ENCODE assay signal across 1 cellular context in the genomic region with DNA sequence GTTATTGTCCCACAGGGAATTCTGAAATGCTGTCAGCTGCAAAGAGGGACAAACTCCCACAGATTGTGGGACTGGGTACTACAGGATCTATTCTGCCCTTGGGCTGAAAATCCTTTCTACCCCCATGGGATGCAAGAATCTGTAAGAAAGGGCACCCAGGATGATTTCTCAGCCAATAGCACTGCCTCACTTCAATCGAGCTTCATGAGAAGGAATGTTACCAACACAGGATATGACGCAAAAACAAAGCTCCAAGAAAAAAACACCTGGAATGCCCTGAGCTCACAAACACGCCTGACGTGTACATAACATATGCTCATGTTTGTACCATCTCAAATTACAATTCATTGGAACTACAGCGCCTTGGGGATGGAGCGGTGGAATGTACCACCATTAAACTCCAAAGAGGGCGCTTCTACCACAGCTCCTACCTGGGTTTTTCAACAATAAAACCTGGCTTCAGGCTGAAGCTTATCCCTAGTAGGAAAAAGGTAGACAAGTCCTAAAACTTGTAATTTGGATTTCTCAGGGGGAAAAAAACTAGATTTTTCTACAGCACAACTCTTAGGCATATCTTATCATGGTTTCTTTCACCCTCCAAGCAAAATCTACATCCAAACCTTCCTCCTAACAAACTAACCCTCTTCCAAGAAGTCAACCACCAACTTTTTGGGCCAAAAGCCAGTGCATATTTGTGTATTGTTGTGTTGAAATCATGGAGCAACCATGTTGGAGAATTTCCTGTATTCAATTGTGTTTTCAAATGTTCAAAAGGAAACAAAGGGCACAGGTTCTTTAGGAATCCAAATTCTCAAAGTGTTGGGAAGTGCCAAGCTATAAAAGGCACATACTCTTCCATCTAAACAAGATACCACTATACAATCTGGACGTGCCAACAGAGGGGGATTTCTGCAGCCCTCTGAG.
TF ChIP-seq lines count a peak whose summit lies in the region.

No MANE protein-coding gene starts in this region.

TF ChIP-seq in GM23338, 12 proteins besides CTCF, POLR2A, EP300 and RAD21:
- TF ChIP-seq, protein P1, sequence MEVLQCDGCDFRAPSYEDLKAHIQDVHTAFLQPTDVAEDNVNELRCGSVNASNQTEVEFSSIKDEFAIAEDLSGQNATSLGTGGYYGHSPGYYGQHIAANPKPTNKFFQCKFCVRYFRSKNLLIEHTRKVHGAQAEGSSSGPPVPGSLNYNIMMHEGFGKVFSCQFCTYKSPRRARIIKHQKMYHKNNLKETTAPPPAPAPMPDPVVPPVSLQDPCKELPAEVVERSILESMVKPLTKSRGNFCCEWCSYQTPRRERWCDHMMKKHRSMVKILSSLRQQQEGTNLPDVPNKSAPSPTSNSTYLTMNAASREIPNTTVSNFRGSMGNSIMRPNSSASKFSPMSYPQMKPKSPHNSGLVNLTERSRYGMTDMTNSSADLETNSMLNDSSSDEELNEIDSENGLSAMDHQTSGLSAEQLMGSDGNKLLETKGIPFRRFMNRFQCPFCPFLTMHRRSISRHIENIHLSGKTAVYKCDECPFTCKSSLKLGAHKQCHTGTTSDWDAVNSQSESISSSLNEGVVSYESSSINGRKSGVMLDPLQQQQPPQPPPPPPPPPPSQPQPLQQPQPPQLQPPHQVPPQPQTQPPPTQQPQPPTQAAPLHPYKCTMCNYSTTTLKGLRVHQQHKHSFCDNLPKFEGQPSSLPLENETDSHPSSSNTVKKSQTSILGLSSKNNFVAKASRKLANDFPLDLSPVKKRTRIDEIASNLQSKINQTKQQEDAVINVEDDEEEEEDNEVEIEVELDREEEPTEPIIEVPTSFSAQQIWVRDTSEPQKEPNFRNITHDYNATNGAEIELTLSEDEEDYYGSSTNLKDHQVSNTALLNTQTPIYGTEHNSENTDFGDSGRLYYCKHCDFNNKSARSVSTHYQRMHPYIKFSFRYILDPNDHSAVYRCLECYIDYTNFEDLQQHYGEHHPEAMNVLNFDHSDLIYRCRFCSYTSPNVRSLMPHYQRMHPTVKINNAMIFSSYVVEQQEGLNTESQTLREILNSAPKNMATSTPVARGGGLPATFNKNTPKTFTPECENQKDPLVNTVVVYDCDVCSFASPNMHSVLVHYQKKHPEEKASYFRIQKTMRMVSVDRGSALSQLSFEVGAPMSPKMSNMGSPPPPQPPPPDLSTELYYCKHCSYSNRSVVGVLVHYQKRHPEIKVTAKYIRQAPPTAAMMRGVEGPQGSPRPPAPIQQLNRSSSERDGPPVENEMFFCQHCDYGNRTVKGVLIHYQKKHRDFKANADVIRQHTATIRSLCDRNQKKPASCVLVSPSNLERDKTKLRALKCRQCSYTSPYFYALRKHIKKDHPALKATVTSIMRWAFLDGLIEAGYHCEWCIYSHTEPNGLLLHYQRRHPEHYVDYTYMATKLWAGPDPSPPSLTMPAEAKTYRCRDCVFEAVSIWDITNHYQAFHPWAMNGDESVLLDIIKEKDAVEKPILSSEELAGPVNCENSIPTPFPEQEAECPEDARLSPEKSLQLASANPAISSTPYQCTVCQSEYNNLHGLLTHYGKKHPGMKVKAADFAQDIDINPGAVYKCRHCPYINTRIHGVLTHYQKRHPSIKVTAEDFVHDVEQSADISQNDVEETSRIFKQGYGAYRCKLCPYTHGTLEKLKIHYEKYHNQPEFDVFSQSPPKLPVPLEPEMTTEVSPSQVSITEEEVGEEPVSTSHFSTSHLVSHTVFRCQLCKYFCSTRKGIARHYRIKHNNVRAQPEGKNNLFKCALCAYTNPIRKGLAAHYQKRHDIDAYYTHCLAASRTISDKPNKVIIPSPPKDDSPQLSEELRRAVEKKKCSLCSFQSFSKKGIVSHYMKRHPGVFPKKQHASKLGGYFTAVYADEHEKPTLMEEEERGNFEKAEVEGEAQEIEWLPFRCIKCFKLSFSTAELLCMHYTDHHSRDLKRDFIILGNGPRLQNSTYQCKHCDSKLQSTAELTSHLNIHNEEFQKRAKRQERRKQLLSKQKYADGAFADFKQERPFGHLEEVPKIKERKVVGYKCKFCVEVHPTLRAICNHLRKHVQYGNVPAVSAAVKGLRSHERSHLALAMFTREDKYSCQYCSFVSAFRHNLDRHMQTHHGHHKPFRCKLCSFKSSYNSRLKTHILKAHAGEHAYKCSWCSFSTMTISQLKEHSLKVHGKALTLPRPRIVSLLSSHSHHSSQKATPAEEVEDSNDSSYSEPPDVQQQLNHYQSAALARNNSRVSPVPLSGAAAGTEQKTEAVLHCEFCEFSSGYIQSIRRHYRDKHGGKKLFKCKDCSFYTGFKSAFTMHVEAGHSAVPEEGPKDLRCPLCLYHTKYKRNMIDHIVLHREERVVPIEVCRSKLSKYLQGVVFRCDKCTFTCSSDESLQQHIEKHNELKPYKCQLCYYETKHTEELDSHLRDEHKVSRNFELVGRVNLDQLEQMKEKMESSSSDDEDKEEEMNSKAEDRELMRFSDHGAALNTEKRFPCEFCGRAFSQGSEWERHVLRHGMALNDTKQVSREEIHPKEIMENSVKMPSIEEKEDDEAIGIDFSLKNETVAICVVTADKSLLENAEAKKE (CRISPR knock-in tag; IDR thresholded peaks at IDR 0.05) = no peak
- TF ChIP-seq CREB1 (CRISPR knock-in tag; IDR thresholded peaks at IDR 0.05; ENCODE audit: low read depth) = no peak
- no peak for TF ChIP-seq ZNF331 (CRISPR knock-in tag; IDR thresholded peaks at IDR 0.05; ENCODE audit: low read depth)
- no peak for TF ChIP-seq NANOG (IDR thresholded peaks at IDR 0.05; ENCODE audit: borderline replicate concordance)
